ENCODE assay signal across 16 cellular contexts in genomic region chr14:102540310-102541028, GRCh38. TPM values are rescaled to one million over a fixed set of nuclear protein-coding genes. Genes with fewer than 3 reads are reported as not detected.
DNase-seq lines count a peak whose midpoint lies in the region; ATAC-seq and TF ChIP-seq lines count a peak whose summit lies in the region.
"Had no signal": no experiment of that assay in that cellular context is flagged by ENCODE, and none has a peak within 500 bp of the region (broad histone marks: within the 10 kb centered on the region; RNA-seq: fewer than 3 reads in every experiment).

No MANE protein-coding gene starts in this region.

- TF ChIP-seq CTCF in SK-N-SH (IDR thresholded peaks at IDR 0.05) = no peak

- H3K4me2 ChIP-seq in SK-N-SH = no peak overlapping the region

- no peak for TF ChIP-seq EP300 in SK-N-SH (IDR thresholded peaks at IDR 0.05; ENCODE audit: borderline replicate concordance in 1 of 2, low read depth in 1 of 2, low read length in 1 of 2)

- H3K27ac ChIP-seq in SK-N-SH (ENCODE audit: low read depth in 2 of 2, low read length in 1 of 2) = no peak overlapping the region; a peak in 1 of 4 replicates
- H3K27ac ChIP-seq: ascending aorta had no signal

- no peaks in the 10 kb centered on the region for H4K20me1 ChIP-seq in SK-N-SH (ENCODE audit: insufficient read depth)

- peaks cover 3% of the 10 kb centered on the region for H3K4me1 Mint-ChIP-seq in activated CD4-positive, alpha-beta T cell treated with anti-CD3 and anti-CD28 coated beads, Interleukin-2, amount 10 ng/mL, durations not matched to agents 24 days and 14 days

- no peaks in the 10 kb centered on the region for H3K27me3 ChIP-seq in SK-N-SH (ENCODE audit: insufficient read depth)

- TF ChIP-seq RAD21 in SK-N-SH (IDR thresholded peaks at IDR 0.05; ENCODE audit: low read length) = no peak

- H3K9me3 Mint-ChIP-seq in activated CD4-positive, alpha-beta T cell treated with anti-CD3 and anti-CD28 coated beads, Interleukin-2, amount 10 ng/mL, durations not matched to agents 24 days and 14 days = no peaks in the 10 kb centered on the region
- H3K9me3 Mint-ChIP-seq: activated T-helper 2 cell treated with anti-CD3 and anti-CD28 coated beads, Interferon-gamma antibody, Interleukin-2, Interleukin-4, amounts not matched to agents 10 μg/mL and 5 μg/mL and 100 μg/mL, durations not matched to agents 14 hours and 24 hours and 36 hours; T-helper 2 cell treated with Interferon-gamma antibody and Interleukin-4, amounts not matched to agents 5 μg/mL and 100 μg/mL, for 36 hours had no signal

- H3K9me2 ChIP-seq in SK-N-SH = no peaks in the 10 kb centered on the region

- intact Hi-C loops in activated CD4-positive, alpha-beta T cell treated with anti-CD3 and anti-CD28 coated beads, Interleukin-2, amount 10 ng/mL, durations not matched to agents 24 days and 14 days (cut with micrococcal nuclease) = no loop called here

- no peak overlapping the region for H3K27ac Mint-ChIP-seq in activated CD4-positive, alpha-beta T cell treated with anti-CD3 and anti-CD28 coated beads, Interleukin-2, amount 10 ng/mL, durations not matched to agents 24 days and 14 days
- H3K27ac Mint-ChIP-seq: activated T-helper 2 cell treated with anti-CD3 and anti-CD28 coated beads, Interferon-gamma antibody, Interleukin-2, Interleukin-4, amounts not matched to agents 10 μg/mL and 5 μg/mL and 100 μg/mL, durations not matched to agents 14 hours and 24 hours and 36 hours; T-helper 2 cell treated with Interferon-gamma antibody and Interleukin-4, amounts not matched to agents 5 μg/mL and 100 μg/mL, for 36 hours had no signal

- peaks cover 14 to 25% of the 10 kb centered on the region in 2 experiments; a peak in 2 of 4 replicates for H3K4me1 ChIP-seq in SK-N-SH (ENCODE audit: control insufficient read depth in 1 of 2, insufficient read depth in 2 of 2, low read depth in 1 of 2, low read length in 1 of 2)
- H3K4me1 ChIP-seq: ascending aorta had no signal

- no peaks in the 10 kb centered on the region for H3K9me3 ChIP-seq in SK-N-SH
- H3K9me3 ChIP-seq: ascending aorta had no signal

- WGBS in SK-N-SH (ENCODE audit: low lambda C conversion rate) = 76% methylated on average over 28 of the region's 29 CpGs

- no peak overlapping the region for H3K4me3 ChIP-seq in SK-N-SH (ENCODE audit: low read depth in 2 of 2, low read length in 1 of 2)
- H3K4me3 ChIP-seq: ascending aorta had no signal

- DNase-seq in COR-L47 (lab: John Stamatoyannopoulos, UW) (peak; percentile 98), NCI-H1105 (lab: John Stamatoyannopoulos, UW) (peak; percentile 86), SK-N-SH (peak; percentile 50), islet precursor cell (peak; percentile 54), NCI-H146 treated with DMSO at 0.1 percent for 48 hours (lab: John Stamatoyannopoulos, UW; ENCODE audit: unreplicated experiment) (no peak)
- no peak for DNase-seq in activated CD4-positive, alpha-beta T cell treated with anti-CD3 and anti-CD28 coated beads, Interleukin-2, amount 10 ng/mL, durations not matched to agents 24 days and 14 days
- DNase-seq: activated CD4-positive, alpha-beta T cell treated with anti-CD3 and anti-CD28 coated beads, Interleukin-2, amount 50 U/mL, for 48 hours; NCI-H2029 treated with DMSO at 0.1 percent for 48 hours; stimulated activated CD4-positive, alpha-beta T cell treated with anti-CD3 and anti-CD28 coated beads, Interleukin-4, amount 100 ng/mL, for 4 hours; stimulated activated naive CD8-positive, alpha-beta T cell treated with anti-CD3 and anti-CD28 coated beads, Interleukin-15, Interleukin-2, amounts not matched to agents 100 U/mL and 50 U/mL, for 24 hours had no signal

- no peak overlapping the region for H3K9ac ChIP-seq in SK-N-SH

- H3K27me3 Mint-ChIP-seq in activated CD4-positive, alpha-beta T cell treated with anti-CD3 and anti-CD28 coated beads, Interleukin-2, amount 10 ng/mL, durations not matched to agents 24 days and 14 days = peaks cover 17% of the 10 kb centered on the region

- H3K79me2 ChIP-seq in SK-N-SH (ENCODE audit: insufficient read depth) = no peaks in the 10 kb centered on the region

- POLR2A ChIA-PET in SK-N-SH (lab: Yijun Ruan, JAX) = interaction anchor here (0.6 kb wide), 1 partner anchor 265 kb away, joined by 4 read pairs; no protein-coding TSS in a partner anchor

- no peak overlapping the region for H2AFZ ChIP-seq in SK-N-SH (ENCODE audit: low read depth)

- no peak overlapping the region for H3K4me3 Mint-ChIP-seq in activated CD4-positive, alpha-beta T cell treated with anti-CD3 and anti-CD28 coated beads, Interleukin-2, amount 10 ng/mL, durations not matched to agents 24 days and 14 days
- H3K4me3 Mint-ChIP-seq: T-helper 2 cell treated with Interferon-gamma antibody and Interleukin-4, amounts not matched to agents 5 μg/mL and 100 μg/mL, for 36 hours had no signal

- no peaks in the 10 kb centered on the region for H3K36me3 Mint-ChIP-seq in activated CD4-positive, alpha-beta T cell treated with anti-CD3 and anti-CD28 coated beads, Interleukin-2, amount 10 ng/mL, durations not matched to agents 24 days and 14 days (ENCODE audit: low read depth)

- ATAC-seq in GM21619 (IDR thresholded peaks at IDR 0.05; ENCODE audit: unreplicated experiment) = no peak
- ATAC-seq in GM18907 (IDR thresholded peaks at IDR 0.05; ENCODE audit: unreplicated experiment) = no peak
- ATAC-seq: Panc1; stimulated activated naive CD8-positive, alpha-beta T cell treated with anti-CD3 and anti-CD28 coated beads, Interleukin-15, Interleukin-2, amounts not matched to agents 100 U/mL and 50 U/mL, for 24 hours had no signal

- no peaks in the 10 kb centered on the region for H3K36me3 ChIP-seq in SK-N-SH (replicated peaks in 1 of 2; ENCODE audit: control insufficient read depth in 1 of 2, insufficient read depth in 2 of 2, low read length in 1 of 2)
- H3K36me3 ChIP-seq: ascending aorta had no signal

- H3F3A ChIP-seq in SK-N-SH (replicated peaks; ENCODE audit: insufficient read depth) = no peaks in the 10 kb centered on the region

- CTCF ChIA-PET in SK-N-SH (lab: Yijun Ruan, JAX) = interaction anchor here (1.6 to 1.8 kb wide), 2 partner anchors 16 to 54 kb away, joined by 5 to 7 read pairs; no protein-coding TSS in a partner anchor

TF ChIP-seq in SK-N-SH, 30 proteins besides CTCF, POLR2A, EP300 and RAD21:
- TF ChIP-seq FOSL2 (IDR thresholded peaks at IDR 0.05; ENCODE audit: borderline replicate concordance, low read depth) = no peak
- TF ChIP-seq EZH2phosphoT487 (IDR thresholded peaks at IDR 0.05; ENCODE audit: borderline replicate concordance, low read depth) = no peak
- no peak for TF ChIP-seq REST (IDR thresholded peaks at IDR 0.05; ENCODE audit: low read depth, low read length)
- no peak for TF ChIP-seq SIN3A (IDR thresholded peaks at IDR 0.05; ENCODE audit: borderline replicate concordance, low read depth, low read length)
- no peak for TF ChIP-seq IRF3 (IDR thresholded peaks at IDR 0.05; ENCODE audit: low read depth, low read length)

RNA-seq across cellular contexts. Expression of gene ANKRD9, which starts 30.9 kb away (rescaled TPM):
- polyA plus RNA-seq in SK-N-SH (2012; rRNA removed) = 21.3 and 21.4 TPM in 2 replicates
- polyA plus RNA-seq in SK-N-SH (2012; cell fraction: cytosol; rRNA removed) = 6.2 and 10.8 TPM in 2 replicates
- 85.4 and 152 TPM in 2 replicates for polyA plus RNA-seq in SK-N-SH (2012; cell fraction: nucleus; rRNA removed)
- 14.6 and 16.5 TPM in 2 replicates for total RNA-seq in activated CD4-positive, alpha-beta T cell treated with anti-CD3 and anti-CD28 coated beads, Interleukin-2, amount 10 ng/mL, durations not matched to agents 24 days and 14 days

RNA-seq across cellular contexts. Expression of gene RCOR1, which starts 52.0 kb away (rescaled TPM):
- 8.5 and 8.8 TPM in 2 replicates for polyA plus RNA-seq in SK-N-SH (2012; rRNA removed)
- polyA plus RNA-seq in SK-N-SH (2012; cell fraction: cytosol; rRNA removed) = 10.9 and 11.4 TPM in 2 replicates
- 9.1 and 15.4 TPM in 2 replicates for polyA plus RNA-seq in SK-N-SH (2012; cell fraction: nucleus; rRNA removed)
- 21.8 and 24.0 TPM in 2 replicates for total RNA-seq in activated CD4-positive, alpha-beta T cell treated with anti-CD3 and anti-CD28 coated beads, Interleukin-2, amount 10 ng/mL, durations not matched to agents 24 days and 14 days

Comparison
In these comparisons a context has a peak if more than half of its experiments do, and no peak if none do; other contexts are left out.
1. DNase-seq: peak in COR-L47 (single experiment), NCI-H1105 (single experiment), SK-N-SH (single experiment) and islet precursor cell (single experiment); none in NCI-H146 treated with DMSO at 0.1 percent for 48 hours (single experiment) and activated CD4-positive, alpha-beta T cell treated with anti-CD3 and anti-CD28 coated beads, Interleukin-2, amount 10 ng/mL, durations not matched to agents 24 days and 14 days (single experiment).